2 cellular contexts compared by ENCODE assay signal in genomic region chr20:22692119-22692475, GRCh38.
TF ChIP-seq lines count a peak whose summit lies in the region.

No MANE protein-coding gene starts in this region.

TF ChIP-seq in A549, 52 proteins besides CTCF, POLR2A, EP300 and RAD21 (continued from another document):
- TF ChIP-seq HOXB5 (CRISPR knock-in tag; IDR thresholded peaks at IDR 0.05) (no peak), HEYL (CRISPR knock-in tag; IDR thresholded peaks at IDR 0.05) (no peak), NR3C1 (IDR thresholded peaks at IDR 0.05) (no peak), HDAC2 (IDR thresholded peaks at IDR 0.05) (no peak), NPAS2 (CRISPR knock-in tag; IDR thresholded peaks at IDR 0.05; ENCODE audit: borderline replicate concordance) (no peak), TFCP2L1 (CRISPR knock-in tag; IDR thresholded peaks at IDR 0.05) (no peak), KDM5A (IDR thresholded peaks at IDR 0.05) (no peak), EHF (CRISPR knock-in tag; IDR thresholded peaks at IDR 0.05) (no peak), CEBPB (IDR thresholded peaks at IDR 0.05) (no peak), CHD2 (IDR thresholded peaks at IDR 0.05; ENCODE audit: low read length, partially characterized antibody) (no peak)
- TF ChIP-seq, protein P1, sequence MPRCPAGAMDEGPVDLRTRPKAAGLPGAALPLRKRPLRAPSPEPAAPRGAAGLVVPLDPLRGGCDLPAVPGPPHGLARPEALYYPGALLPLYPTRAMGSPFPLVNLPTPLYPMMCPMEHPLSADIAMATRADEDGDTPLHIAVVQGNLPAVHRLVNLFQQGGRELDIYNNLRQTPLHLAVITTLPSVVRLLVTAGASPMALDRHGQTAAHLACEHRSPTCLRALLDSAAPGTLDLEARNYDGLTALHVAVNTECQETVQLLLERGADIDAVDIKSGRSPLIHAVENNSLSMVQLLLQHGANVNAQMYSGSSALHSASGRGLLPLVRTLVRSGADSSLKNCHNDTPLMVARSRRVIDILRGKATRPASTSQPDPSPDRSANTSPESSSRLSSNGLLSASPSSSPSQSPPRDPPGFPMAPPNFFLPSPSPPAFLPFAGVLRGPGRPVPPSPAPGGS (IDR thresholded peaks at IDR 0.05) = no peak

TF ChIP-seq in K562, 482 proteins besides CTCF, POLR2A, EP300 and RAD21 (continued from another document):
- TF ChIP-seq ZNF639 (CRISPR knock-in tag; conservative IDR thresholded peaks at IDR 0.05 in 1 of 2, IDR thresholded peaks at IDR 0.05 in 1 of 2) (no peak), ZBTB34 (CRISPR knock-in tag; IDR thresholded peaks at IDR 0.05) (no peak), ZNF324 (CRISPR knock-in tag; IDR thresholded peaks at IDR 0.05) (no peak), ZNF121 (CRISPR knock-in tag; conservative IDR thresholded peaks at IDR 0.05) (no peak), TARDBP (IDR thresholded peaks at IDR 0.05) (no peak), ZNF696 (CRISPR knock-in tag; conservative IDR thresholded peaks at IDR 0.05) (no peak), PTTG1 (tag; IDR thresholded peaks at IDR 0.05; ENCODE audit: low read depth) (no peak), MAX (CRISPR knock-in tag; IDR thresholded peaks at IDR 0.05) (no peak), HNRNPLL (IDR thresholded peaks at IDR 0.05; ENCODE audit: low read depth, low read length, poor library complexity, severe bottlenecking) (no peak), MAFG (tag; conservative IDR thresholded peaks at IDR 0.05) (no peak), DIDO1 (tag; IDR thresholded peaks at IDR 0.05; ENCODE audit: low read depth) (no peak), CSDE1 (IDR thresholded peaks at IDR 0.05) (no peak), RBM15 (IDR thresholded peaks at IDR 0.05; ENCODE audit: insufficient read depth, low read length) (no peak)
- TF ChIP-seq, protein P2, sequence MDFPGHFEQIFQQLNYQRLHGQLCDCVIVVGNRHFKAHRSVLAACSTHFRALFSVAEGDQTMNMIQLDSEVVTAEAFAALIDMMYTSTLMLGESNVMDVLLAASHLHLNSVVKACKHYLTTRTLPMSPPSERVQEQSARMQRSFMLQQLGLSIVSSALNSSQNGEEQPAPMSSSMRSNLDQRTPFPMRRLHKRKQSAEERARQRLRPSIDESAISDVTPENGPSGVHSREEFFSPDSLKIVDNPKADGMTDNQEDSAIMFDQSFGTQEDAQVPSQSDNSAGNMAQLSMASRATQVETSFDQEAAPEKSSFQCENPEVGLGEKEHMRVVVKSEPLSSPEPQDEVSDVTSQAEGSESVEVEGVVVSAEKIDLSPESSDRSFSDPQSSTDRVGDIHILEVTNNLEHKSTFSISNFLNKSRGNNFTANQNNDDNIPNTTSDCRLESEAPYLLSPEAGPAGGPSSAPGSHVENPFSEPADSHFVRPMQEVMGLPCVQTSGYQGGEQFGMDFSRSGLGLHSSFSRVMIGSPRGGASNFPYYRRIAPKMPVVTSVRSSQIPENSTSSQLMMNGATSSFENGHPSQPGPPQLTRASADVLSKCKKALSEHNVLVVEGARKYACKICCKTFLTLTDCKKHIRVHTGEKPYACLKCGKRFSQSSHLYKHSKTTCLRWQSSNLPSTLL (IDR thresholded peaks at IDR 0.05) = no peak
